Comparison of ENCODE assay signal across 13 cellular contexts in the genomic region with DNA sequence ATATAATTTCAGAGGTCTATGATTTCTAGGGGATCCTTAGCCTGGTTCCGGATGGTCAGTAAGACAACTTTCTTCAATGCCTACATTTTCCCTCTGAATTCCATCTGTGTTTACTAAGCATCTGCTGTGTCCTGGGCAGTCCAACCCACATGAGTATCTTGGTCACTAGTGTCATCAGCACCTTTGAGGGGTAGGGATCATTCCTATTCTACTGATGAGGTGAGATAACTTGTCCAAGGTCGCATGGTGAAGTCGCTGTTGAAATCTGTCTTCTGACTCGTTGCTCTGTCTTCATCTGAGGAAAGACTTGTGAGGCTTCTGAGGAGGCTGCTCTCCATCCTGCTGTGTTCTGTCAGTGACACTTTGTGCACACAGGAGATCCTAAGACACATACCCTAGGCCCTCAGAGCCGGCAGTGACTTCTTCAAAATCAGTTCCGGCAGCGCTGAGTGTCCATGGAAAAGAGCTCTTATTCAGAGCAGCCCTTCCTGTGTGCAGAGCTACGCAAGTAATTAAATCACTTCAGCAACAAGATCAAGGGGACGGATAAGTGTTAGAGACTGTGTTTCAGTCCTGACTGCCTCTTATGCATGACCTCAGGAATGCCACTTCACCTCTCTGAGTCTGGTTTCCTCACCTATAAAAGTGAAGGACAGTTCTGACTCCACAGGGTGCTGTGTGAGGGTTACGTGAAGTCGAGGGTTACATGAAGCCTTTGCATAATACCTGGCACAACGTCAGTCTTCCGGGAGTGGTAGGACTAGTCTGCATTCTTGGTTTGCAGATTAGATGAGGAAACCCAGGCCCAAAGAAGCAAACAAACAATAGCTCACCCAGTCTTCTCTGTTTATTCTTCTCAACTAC. TPM values are rescaled to one million over a fixed set of nuclear protein-coding genes. Genes with fewer than 3 reads are reported as not detected.
DNase-seq lines count a peak whose midpoint lies in the region; ATAC-seq and TF ChIP-seq lines count a peak whose summit lies in the region.
"Had no signal": no experiment of that assay in that cellular context is flagged by ENCODE, and none has a peak within 500 bp of the region (broad histone marks: within the 10 kb centered on the region; RNA-seq: fewer than 3 reads in every experiment).

No MANE protein-coding gene starts in this region.

- H3K4me1 ChIP-seq in body of pancreas, result peaks cover 78% of the 10 kb centered on the region
- peaks cover 14 to 54% (median 38%) of the 10 kb centered on the region in 4 donors for H3K4me1 ChIP-seq in liver (ENCODE audit: control insufficient read depth in 4 of 4, insufficient read depth in 4 of 4, low read length in 3 of 4)
- peaks cover 2 to 15% of the 10 kb centered on the region in 2 donors for H3K4me1 ChIP-seq in ascending aorta

- WGBS in body of pancreas, 2 donors, result 55 to 66% methylated on average over 10 to 13 of the region's 13 CpGs
- WGBS in liver, result 73% methylated on average over 13 of the region's 13 CpGs

- no peaks in the 10 kb centered on the region for H3K27me3 ChIP-seq in body of pancreas
- no peaks in the 10 kb centered on the region for H3K27me3 ChIP-seq in liver (ENCODE audit: control insufficient read depth in 4 of 4, insufficient read depth in 4 of 4, low read length in 3 of 4)
- no peaks in the 10 kb centered on the region for H3K27me3 ChIP-seq in ascending aorta

- H3K4me3 Mint-ChIP-seq in activated T-cell treated with anti-CD3 and anti-CD28 coated beads, Interleukin-2, amount 50 U/mL, for 72 hours, result no peak overlapping the region
- H3K4me3 Mint-ChIP-seq in type B pancreatic cell, result no peak overlapping the region
- H3K4me3 Mint-ChIP-seq: activated naive CD8-positive, alpha-beta T cell treated with anti-CD3 and anti-CD28 coated beads for 36 hours had no signal

- H3K27me3 Mint-ChIP-seq in activated T-cell treated with anti-CD3 and anti-CD28 coated beads, Interleukin-2, amount 50 U/mL, for 72 hours (ENCODE audit: low read depth), result no peaks in the 10 kb centered on the region
- no peaks in the 10 kb centered on the region for H3K27me3 Mint-ChIP-seq in type B pancreatic cell
- H3K27me3 Mint-ChIP-seq: activated naive CD8-positive, alpha-beta T cell treated with anti-CD3 and anti-CD28 coated beads for 36 hours had no signal

- TF ChIP-seq CTCF in body of pancreas (IDR thresholded peaks at IDR 0.05) (no peak), liver (IDR thresholded peaks at IDR 0.05; ENCODE audit: low read depth, low read length, missing input control) (no peak), type B pancreatic cell (conservative IDR thresholded peaks at IDR 0.05) (no peak), ascending aorta (IDR thresholded peaks at IDR 0.05) (no peak)

- peak overlapping the region; percentile 6 to 51 (median 44) for H3K27ac ChIP-seq in body of pancreas
- H3K27ac ChIP-seq in liver (ENCODE audit: low read depth in 1 of 2, low read length in 2 of 2), result peak overlapping the region in 1 of 2 donors; percentile 48
- no peak overlapping the region for H3K27ac ChIP-seq in ascending aorta
- H3K27ac ChIP-seq: KMS-11 had no signal

- peaks cover 0 to 3% of the 10 kb centered on the region in 2 donors for H3K36me3 ChIP-seq in body of pancreas (replicated peaks in 1 of 2; ENCODE audit: insufficient read depth in 1 of 2, low read depth in 2 of 2)
- peaks cover 3 to 21% (median 14%) of the 10 kb centered on the region in 4 donors for H3K36me3 ChIP-seq in liver (ENCODE audit: control insufficient read depth in 4 of 4, insufficient read depth in 3 of 4, low read depth in 1 of 4, low read length in 3 of 4)
- peaks cover 14 to 22% of the 10 kb centered on the region in 2 donors for H3K36me3 ChIP-seq in ascending aorta

- no peaks in the 10 kb centered on the region for H3K9me3 ChIP-seq in body of pancreas
- H3K9me3 ChIP-seq in liver (ENCODE audit: control insufficient read depth in 4 of 4, low read length in 3 of 4), result no peaks in the 10 kb centered on the region
- no peaks in the 10 kb centered on the region for H3K9me3 ChIP-seq in ascending aorta

- H3K36me3 Mint-ChIP-seq in activated T-cell treated with anti-CD3 and anti-CD28 coated beads, Interleukin-2, amount 50 U/mL, for 72 hours (ENCODE audit: insufficient read depth in 2 of 2), result peaks cover 13 to 20% of the 10 kb centered on the region in 2 donors
- peaks cover 35% of the 10 kb centered on the region for H3K36me3 Mint-ChIP-seq in type B pancreatic cell

- H3K9ac ChIP-seq in liver (ENCODE audit: low read depth in 1 of 2, low read length in 2 of 2), result no peak overlapping the region
- H3K9ac ChIP-seq: KMS-11 had no signal

- no peak overlapping the region for H3K4me3 ChIP-seq in body of pancreas
- no peak overlapping the region for H3K4me3 ChIP-seq in liver (ENCODE audit: low read depth in 1 of 3, low read length in 3 of 3)
- no peak overlapping the region for H3K4me3 ChIP-seq in ascending aorta

- peak in 1 of 3 donors; percentile 10 for TF ChIP-seq POLR2A in body of pancreas (IDR thresholded peaks at IDR 0.05)

- no peak for DNase-seq in activated T-cell treated with anti-CD3 and anti-CD28 coated beads, Interleukin-2, amount 50 U/mL, for 72 hours
- no peak for DNase-seq in activated T-cell treated with anti-CD3 and anti-CD28 coated beads, Interleukin-2, amount 50 U/mL, for 48 hours
- DNase-seq in body of pancreas (peak; percentile 62 to 87 (median 77)), type B pancreatic cell (ENCODE audit: extremely low spot score, unreplicated experiment) (no peak), ascending aorta (ENCODE audit: low spot score in 2 of 2) (no peak), dedifferentiated amniotic fluid mesenchymal stem cell (ENCODE audit: extremely low spot score) (no peak)
- DNase-seq: activated CD4-positive, alpha-beta T cell treated with anti-CD3 and anti-CD28 coated beads for 4 hours; activated naive CD8-positive, alpha-beta T cell treated with anti-CD3 and anti-CD28 coated beads for 36 hours; effector CD4-positive, alpha-beta T cell; NCI-H446 had no signal

- intact Hi-C loops in body of pancreas (cut with DNase I) (no loop called here), ascending aorta (cut with DNase I) (no loop called here)

- no peak for ATAC-seq in activated T-cell treated with anti-CD3 and anti-CD28 coated beads, Interleukin-2, amount 50 U/mL, for 72 hours (replicated peaks in 1 of 2)
- ATAC-seq in body of pancreas (peak; percentile 74), GM21723 (IDR thresholded peaks at IDR 0.05; ENCODE audit: unreplicated experiment) (no peak)

- peak; percentile 14 to 28 for TF ChIP-seq RAD21 in liver (IDR thresholded peaks at IDR 0.05)

- H3K9me3 Mint-ChIP-seq in activated T-cell treated with anti-CD3 and anti-CD28 coated beads, Interleukin-2, amount 50 U/mL, for 72 hours, result no peaks in the 10 kb centered on the region
- no peaks in the 10 kb centered on the region for H3K9me3 Mint-ChIP-seq in type B pancreatic cell
- H3K9me3 Mint-ChIP-seq: activated naive CD8-positive, alpha-beta T cell treated with anti-CD3 and anti-CD28 coated beads for 36 hours had no signal

- H3K4me1 Mint-ChIP-seq in activated T-cell treated with anti-CD3 and anti-CD28 coated beads, Interleukin-2, amount 50 U/mL, for 72 hours (ENCODE audit: low read depth), result peaks cover 37% of the 10 kb centered on the region
- H3K4me1 Mint-ChIP-seq in type B pancreatic cell (ENCODE audit: unreplicated experiment), result peaks cover 40% of the 10 kb centered on the region

- peak overlapping the region; percentile 13 for H3K27ac Mint-ChIP-seq in activated T-cell treated with anti-CD3 and anti-CD28 coated beads, Interleukin-2, amount 50 U/mL, for 72 hours
- peak overlapping the region; percentile 79 for H3K27ac Mint-ChIP-seq in type B pancreatic cell
- H3K27ac Mint-ChIP-seq: activated naive CD8-positive, alpha-beta T cell treated with anti-CD3 and anti-CD28 coated beads for 36 hours had no signal

TF ChIP-seq in liver, 16 proteins besides CTCF, POLR2A, EP300 and RAD21:
- peak; percentile 53 to 58 for TF ChIP-seq HNF4A (conservative IDR thresholded peaks at IDR 0.05)
- TF ChIP-seq RXRA (IDR thresholded peaks at IDR 0.05), result peak; percentile 70 to 77
- no peak for TF ChIP-seq SP1 (IDR thresholded peaks at IDR 0.05)
- TF ChIP-seq HNF4G (IDR thresholded peaks at IDR 0.05), result no peak
- TF ChIP-seq MAX (IDR thresholded peaks at IDR 0.05), result peak; percentile 51
- TF ChIP-seq GABPA (IDR thresholded peaks at IDR 0.05 in 1 of 2, conservative IDR thresholded peaks at IDR 0.05 in 1 of 2), result no peak
- no peak for TF ChIP-seq TAF1 (conservative IDR thresholded peaks at IDR 0.05)
- peak; percentile 21 for TF ChIP-seq YY1 (IDR thresholded peaks at IDR 0.05)

RNA-seq across cellular contexts. Expression of gene AK2, which starts 28.4 kb away (rescaled TPM):
- total RNA-seq in activated T-cell treated with anti-CD3 and anti-CD28 coated beads, Interleukin-2, amount 50 U/mL, for 72 hours, result 100 to 1,000 TPM; 217 to 223 TPM
- total RNA-seq in body of pancreas (100 to 1,000 TPM in 1 of 2 donors, 10 to 100 TPM in 1; 76.8 to 533 TPM), liver (100 to 1,000 TPM in 1 of 2 donors, 10 to 100 TPM in 1; 34.2 to 181 TPM), type B pancreatic cell (ENCODE audit: low replicate concordance) (138 and 140 TPM in 2 replicates), ascending aorta (68.4 TPM)
- polyA plus RNA-seq in liver, result 100 to 1,000 TPM; 101 to 128 TPM

RNA-seq across cellular contexts. Expression of gene RNF19B, which starts 43.7 kb away (rescaled TPM):
- total RNA-seq in activated T-cell treated with anti-CD3 and anti-CD28 coated beads, Interleukin-2, amount 50 U/mL, for 72 hours, result 100 to 1,000 TPM in 1 of 2 donors, 10 to 100 TPM in 1; 99.9 to 148 TPM
- total RNA-seq in body of pancreas (10 to 100 TPM in 1 of 2 donors, 1 to 10 TPM in 1; 7.5 to 19.8 TPM), liver (1 to 10 TPM; 5.6 to 8.3 TPM), type B pancreatic cell (ENCODE audit: low replicate concordance) (20.1 and 33.8 TPM in 2 replicates), ascending aorta (40.0 TPM)
- 1 to 10 TPM; 2.2 to 4.4 TPM for polyA plus RNA-seq in liver

Comparison
In these comparisons a context has a peak if more than half of its experiments do, and no peak if none do; other contexts are left out.
1. DNase-seq: peak in body of pancreas (4 of 4); none in activated T-cell treated with anti-CD3 and anti-CD28 coated beads, Interleukin-2, amount 50 U/mL, for 72 hours (0 of 2), activated T-cell treated with anti-CD3 and anti-CD28 coated beads, Interleukin-2, amount 50 U/mL, for 48 hours (0 of 2), type B pancreatic cell (single experiment), ascending aorta (0 of 2) and dedifferentiated amniotic fluid mesenchymal stem cell (single experiment).
2. H3K27ac ChIP-seq: peak in body of pancreas (4 of 4); none in ascending aorta (0 of 2).